ENCODE assay signal across 8 cellular contexts in the genomic region with DNA sequence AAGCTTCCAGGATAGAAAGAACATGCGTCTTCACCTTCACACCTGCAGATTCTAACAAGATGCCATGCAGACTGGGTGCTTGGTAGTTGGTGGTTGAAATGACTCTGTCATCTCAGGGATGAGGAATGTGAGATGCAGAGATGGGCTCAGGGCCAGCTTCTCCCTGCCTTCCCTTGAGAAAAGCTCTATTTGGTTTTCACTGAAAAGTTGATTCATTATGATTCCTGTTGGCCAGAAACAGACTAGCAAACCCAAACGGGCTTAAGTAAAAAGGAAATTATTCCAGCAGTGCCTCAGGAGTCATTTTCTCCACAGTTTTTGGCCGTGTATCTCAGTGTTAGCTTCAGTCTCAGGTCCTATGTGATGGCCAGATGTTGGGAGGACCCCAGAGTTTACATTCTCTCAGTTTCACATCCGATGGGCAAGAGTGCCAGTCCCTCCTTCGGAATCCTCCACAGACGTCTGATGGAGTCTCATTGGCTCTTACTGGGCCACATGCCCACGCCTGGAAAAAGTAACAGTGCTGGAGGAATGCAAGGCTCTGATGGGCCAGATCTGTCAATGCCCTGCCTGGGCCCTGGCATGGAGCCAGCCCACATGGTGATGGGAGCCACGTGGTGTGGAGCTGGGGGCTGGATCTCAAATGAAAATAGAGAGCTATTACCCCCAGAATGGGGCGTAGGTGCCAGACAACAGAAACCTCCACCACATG. TPM values are rescaled to one million over a fixed set of nuclear protein-coding genes. Genes with fewer than 3 reads are reported as not detected.
DNase-seq lines count a peak whose midpoint lies in the region; ATAC-seq, FAIRE-seq and TF ChIP-seq lines count a peak whose summit lies in the region.

No MANE protein-coding gene starts in this region.

- H3K4me1 Mint-ChIP-seq in activated T-helper 17 cell treated with anti-CD3 and anti-CD28 coated beads, Interleukin-2, amount 50 U/mL, for 72 hours: peaks cover 49% of the 10 kb centered on the region

- POLR2A ChIA-PET in GM10248 (lab: Yijun Ruan, JAX): no interaction called here

- DNase-seq in DMS 273 (lab: John Stamatoyannopoulos, UW; ENCODE audit: unreplicated experiment): peak; percentile 69
- no peak for DNase-seq in DMS 273 treated with DMSO at 0.1 percent for 48 hours (lab: John Stamatoyannopoulos, UW)
- peak; percentile 85 for DNase-seq in Right ventricle myocardium inferior (ENCODE audit: missing footprints)
- DNase-seq in stimulated activated naive CD8-positive, alpha-beta T cell treated with anti-CD3 and anti-CD28 coated beads, Interleukin-15, Interleukin-2, amounts not matched to agents 100 U/mL and 50 U/mL, for 24 hours: peak; percentile 19
- no peak for DNase-seq in stimulated activated CD4-positive, alpha-beta T cell treated with anti-CD3 and anti-CD28 coated beads, Interleukin-1b, Interleukin-23, amount 100 ng/mL, for 48 hours
- no peak for DNase-seq in GM10248 (ENCODE audit: extremely low spot score)
- DNase-seq in HTR-8/SVneo (ENCODE audit: insufficient read length, low spot score): no peak

- no peak for FAIRE-seq in HTR-8/SVneo (lab: Jason Lieb, UNC)

- intact Hi-C loops in Right ventricle myocardium inferior (cut with DNase I): no loop called here

- H3K36me3 Mint-ChIP-seq in activated T-helper 17 cell treated with anti-CD3 and anti-CD28 coated beads, Interleukin-2, amount 50 U/mL, for 72 hours (ENCODE audit: low read depth): peaks cover 38% of the 10 kb centered on the region

- no peak for TF ChIP-seq CTCF in GM10248 (IDR thresholded peaks at IDR 0.05; ENCODE audit: control extremely low read depth, extremely low read depth, low read depth, missing control alignments)

- no peak for ATAC-seq in activated T-helper 17 cell treated with anti-CD3 and anti-CD28 coated beads, Interleukin-2, amount 50 U/mL, for 72 hours (replicated peaks)
- peak; percentile 21 for ATAC-seq in Right ventricle myocardium inferior
- ATAC-seq in stimulated activated naive CD8-positive, alpha-beta T cell treated with anti-CD3 and anti-CD28 coated beads, Interleukin-15, Interleukin-2, amounts not matched to agents 100 U/mL and 50 U/mL, for 24 hours: no peak

- CTCF ChIA-PET in GM10248 (lab: Yijun Ruan, JAX): interaction anchor here (1.0 to 6.4 kb wide), 10 partner anchors 9 to 412 kb away, joined by 3 to 30 read pairs (median 4); no protein-coding TSS in a partner anchor

- peak overlapping the region; percentile 87 for H3K4me3 Mint-ChIP-seq in activated T-helper 17 cell treated with anti-CD3 and anti-CD28 coated beads, Interleukin-2, amount 50 U/mL, for 72 hours

- peak overlapping the region; percentile 82 for H3K27ac Mint-ChIP-seq in activated T-helper 17 cell treated with anti-CD3 and anti-CD28 coated beads, Interleukin-2, amount 50 U/mL, for 72 hours

- no peaks in the 10 kb centered on the region for H3K9me3 Mint-ChIP-seq in activated T-helper 17 cell treated with anti-CD3 and anti-CD28 coated beads, Interleukin-2, amount 50 U/mL, for 72 hours

- H3K27me3 Mint-ChIP-seq in activated T-helper 17 cell treated with anti-CD3 and anti-CD28 coated beads, Interleukin-2, amount 50 U/mL, for 72 hours: no peaks in the 10 kb centered on the region

RNA-seq across cellular contexts. Expression of a gene that starts 22.3 kb away (rescaled TPM):
- total RNA-seq in activated T-helper 17 cell treated with anti-CD3 and anti-CD28 coated beads, Interleukin-2, amount 50 U/mL, for 72 hours: 10 to 100 TPM; 49.2 to 57.4 TPM
- total RNA-seq in Right ventricle myocardium inferior: 26.3 TPM

Comparison
In these comparisons a context has a peak if more than half of its experiments do, and no peak if none do; other contexts are left out.
1. DNase-seq: peak in DMS 273 (single experiment), Right ventricle myocardium inferior (single experiment) and stimulated activated naive CD8-positive, alpha-beta T cell treated with anti-CD3 and anti-CD28 coated beads, Interleukin-15, Interleukin-2, amounts not matched to agents 100 U/mL and 50 U/mL, for 24 hours (single experiment); none in DMS 273 treated with DMSO at 0.1 percent for 48 hours (single experiment), stimulated activated CD4-positive, alpha-beta T cell treated with anti-CD3 and anti-CD28 coated beads, Interleukin-1b, Interleukin-23, amount 100 ng/mL, for 48 hours (single experiment), GM10248 (single experiment) and HTR-8/SVneo (single experiment).